In the genomic region with DNA sequence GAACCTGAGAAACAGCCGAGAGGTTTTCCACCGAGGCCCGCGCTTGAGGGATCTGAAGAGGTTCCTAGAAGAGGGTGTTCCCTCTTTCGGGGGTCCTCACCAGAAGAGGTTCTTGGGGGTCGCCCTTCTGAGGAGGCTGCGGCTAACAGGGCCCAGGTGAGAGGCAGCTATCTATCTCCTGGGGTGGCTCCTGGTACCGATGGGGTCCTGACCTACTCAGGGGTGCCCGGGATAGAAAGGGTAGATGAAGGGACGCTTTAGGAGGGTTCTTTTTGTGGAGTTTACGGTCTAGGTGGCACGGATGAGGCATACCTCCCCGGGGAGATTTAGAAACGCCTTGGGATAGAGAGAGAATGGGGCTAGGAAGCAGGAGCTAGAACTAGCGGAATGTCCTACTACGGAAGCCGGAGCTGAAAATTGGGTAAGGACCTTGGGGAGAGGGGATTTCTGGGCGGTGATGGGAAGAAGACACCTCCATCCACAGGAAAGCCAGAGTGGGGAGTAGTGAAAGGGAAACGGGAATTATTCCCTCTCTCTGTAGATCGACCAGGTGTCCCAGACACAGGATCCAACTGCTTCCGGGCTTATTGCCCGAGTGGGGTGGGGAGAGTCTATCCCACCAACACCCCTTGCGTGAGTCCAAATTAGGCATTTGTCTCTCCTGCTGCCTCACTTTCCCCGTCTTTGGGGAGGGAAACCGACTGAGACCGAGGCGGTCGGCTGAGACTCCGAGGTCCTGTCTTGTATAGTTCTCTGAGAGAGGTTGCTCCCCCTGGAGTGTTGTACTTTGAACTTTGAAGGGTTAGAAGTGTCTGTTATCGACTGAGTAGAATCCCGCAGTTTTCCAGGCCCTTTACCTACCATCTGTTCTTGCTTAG, we compare ENCODE assay signal across 1 cellular context.
TF ChIP-seq lines count a peak whose summit lies in the region.

No MANE protein-coding gene starts in this region.

TF ChIP-seq in K562, 482 proteins besides CTCF, POLR2A, EP300 and RAD21 (continued from another document and continues in another):
- TF ChIP-seq, protein P1, sequence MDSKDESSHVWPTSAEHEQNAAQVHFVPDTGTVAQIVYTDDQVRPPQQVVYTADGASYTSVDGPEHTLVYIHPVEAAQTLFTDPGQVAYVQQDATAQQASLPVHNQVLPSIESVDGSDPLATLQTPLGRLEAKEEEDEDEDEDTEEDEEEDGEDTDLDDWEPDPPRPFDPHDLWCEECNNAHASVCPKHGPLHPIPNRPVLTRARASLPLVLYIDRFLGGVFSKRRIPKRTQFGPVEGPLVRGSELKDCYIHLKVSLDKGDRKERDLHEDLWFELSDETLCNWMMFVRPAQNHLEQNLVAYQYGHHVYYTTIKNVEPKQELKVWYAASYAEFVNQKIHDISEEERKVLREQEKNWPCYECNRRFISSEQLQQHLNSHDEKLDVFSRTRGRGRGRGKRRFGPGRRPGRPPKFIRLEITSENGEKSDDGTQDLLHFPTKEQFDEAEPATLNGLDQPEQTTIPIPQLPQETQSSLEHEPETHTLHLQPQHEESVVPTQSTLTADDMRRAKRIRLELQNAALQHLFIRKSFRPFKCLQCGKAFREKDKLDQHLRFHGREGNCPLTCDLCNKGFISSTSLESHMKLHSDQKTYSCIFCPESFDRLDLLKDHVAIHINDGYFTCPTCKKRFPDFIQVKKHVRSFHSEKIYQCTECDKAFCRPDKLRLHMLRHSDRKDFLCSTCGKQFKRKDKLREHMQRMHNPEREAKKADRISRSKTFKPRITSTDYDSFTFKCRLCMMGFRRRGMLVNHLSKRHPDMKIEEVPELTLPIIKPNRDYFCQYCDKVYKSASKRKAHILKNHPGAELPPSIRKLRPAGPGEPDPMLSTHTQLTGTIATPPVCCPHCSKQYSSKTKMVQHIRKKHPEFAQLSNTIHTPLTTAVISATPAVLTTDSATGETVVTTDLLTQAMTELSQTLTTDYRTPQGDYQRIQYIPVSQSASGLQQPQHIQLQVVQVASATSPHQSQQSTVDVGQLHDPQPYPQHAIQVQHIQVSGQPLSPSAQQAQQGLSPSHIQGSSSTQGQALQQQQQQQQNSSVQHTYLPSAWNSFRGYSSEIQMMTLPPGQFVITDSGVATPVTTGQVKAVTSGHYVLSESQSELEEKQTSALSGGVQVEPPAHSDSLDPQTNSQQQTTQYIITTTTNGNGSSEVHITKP (IDR thresholded peaks at IDR 0.05; ENCODE audit: partially characterized antibody) = peak; percentile 88
- TF ChIP-seq SAP30 (IDR thresholded peaks at IDR 0.05; ENCODE audit: borderline replicate concordance, insufficient read depth, low read depth, low read length, poor library complexity, severe bottlenecking) (peak; percentile 5), ZNF282 (CRISPR knock-in tag; IDR thresholded peaks at IDR 0.05) (no peak), TAF1 (IDR thresholded peaks at IDR 0.05; ENCODE audit: control insufficient read depth, extremely low read depth, insufficient read depth, low read length, severe bottlenecking) (peak; percentile 23), HDAC1 (IDR thresholded peaks at IDR 0.05) (peak in 1 of 2 experiments; percentile 44; a peak in 1 of 4 replicates), SP1 (CRISPR knock-in tag; IDR thresholded peaks at IDR 0.05) (peak; percentile 56; the same call in 1 of the 2 replicates), MTA3 (IDR thresholded peaks at IDR 0.05; ENCODE audit: borderline replicate concordance) (0 out of 2 replicates have a peak, but pooled peaks have one; percentile 16), CAMTA2 (CRISPR knock-in tag; conservative IDR thresholded peaks at IDR 0.05) (no peak), CREM (IDR thresholded peaks at IDR 0.05; ENCODE audit: low read depth) (0 out of 2 replicates have a peak, but pooled peaks have one; percentile 14), RBM39 (optimal IDR thresholded peaks at IDR 0.05; ENCODE audit: low read depth, low read length) (no peak), CCNT2 (IDR thresholded peaks at IDR 0.05; ENCODE audit: borderline replicate concordance, extremely low read depth, insufficient read length, low read depth, low read length) (no peak), NELFE (IDR thresholded peaks at IDR 0.05; ENCODE audit: insufficient read depth, insufficient read length) (no peak)
- TF ChIP-seq, protein P2, sequence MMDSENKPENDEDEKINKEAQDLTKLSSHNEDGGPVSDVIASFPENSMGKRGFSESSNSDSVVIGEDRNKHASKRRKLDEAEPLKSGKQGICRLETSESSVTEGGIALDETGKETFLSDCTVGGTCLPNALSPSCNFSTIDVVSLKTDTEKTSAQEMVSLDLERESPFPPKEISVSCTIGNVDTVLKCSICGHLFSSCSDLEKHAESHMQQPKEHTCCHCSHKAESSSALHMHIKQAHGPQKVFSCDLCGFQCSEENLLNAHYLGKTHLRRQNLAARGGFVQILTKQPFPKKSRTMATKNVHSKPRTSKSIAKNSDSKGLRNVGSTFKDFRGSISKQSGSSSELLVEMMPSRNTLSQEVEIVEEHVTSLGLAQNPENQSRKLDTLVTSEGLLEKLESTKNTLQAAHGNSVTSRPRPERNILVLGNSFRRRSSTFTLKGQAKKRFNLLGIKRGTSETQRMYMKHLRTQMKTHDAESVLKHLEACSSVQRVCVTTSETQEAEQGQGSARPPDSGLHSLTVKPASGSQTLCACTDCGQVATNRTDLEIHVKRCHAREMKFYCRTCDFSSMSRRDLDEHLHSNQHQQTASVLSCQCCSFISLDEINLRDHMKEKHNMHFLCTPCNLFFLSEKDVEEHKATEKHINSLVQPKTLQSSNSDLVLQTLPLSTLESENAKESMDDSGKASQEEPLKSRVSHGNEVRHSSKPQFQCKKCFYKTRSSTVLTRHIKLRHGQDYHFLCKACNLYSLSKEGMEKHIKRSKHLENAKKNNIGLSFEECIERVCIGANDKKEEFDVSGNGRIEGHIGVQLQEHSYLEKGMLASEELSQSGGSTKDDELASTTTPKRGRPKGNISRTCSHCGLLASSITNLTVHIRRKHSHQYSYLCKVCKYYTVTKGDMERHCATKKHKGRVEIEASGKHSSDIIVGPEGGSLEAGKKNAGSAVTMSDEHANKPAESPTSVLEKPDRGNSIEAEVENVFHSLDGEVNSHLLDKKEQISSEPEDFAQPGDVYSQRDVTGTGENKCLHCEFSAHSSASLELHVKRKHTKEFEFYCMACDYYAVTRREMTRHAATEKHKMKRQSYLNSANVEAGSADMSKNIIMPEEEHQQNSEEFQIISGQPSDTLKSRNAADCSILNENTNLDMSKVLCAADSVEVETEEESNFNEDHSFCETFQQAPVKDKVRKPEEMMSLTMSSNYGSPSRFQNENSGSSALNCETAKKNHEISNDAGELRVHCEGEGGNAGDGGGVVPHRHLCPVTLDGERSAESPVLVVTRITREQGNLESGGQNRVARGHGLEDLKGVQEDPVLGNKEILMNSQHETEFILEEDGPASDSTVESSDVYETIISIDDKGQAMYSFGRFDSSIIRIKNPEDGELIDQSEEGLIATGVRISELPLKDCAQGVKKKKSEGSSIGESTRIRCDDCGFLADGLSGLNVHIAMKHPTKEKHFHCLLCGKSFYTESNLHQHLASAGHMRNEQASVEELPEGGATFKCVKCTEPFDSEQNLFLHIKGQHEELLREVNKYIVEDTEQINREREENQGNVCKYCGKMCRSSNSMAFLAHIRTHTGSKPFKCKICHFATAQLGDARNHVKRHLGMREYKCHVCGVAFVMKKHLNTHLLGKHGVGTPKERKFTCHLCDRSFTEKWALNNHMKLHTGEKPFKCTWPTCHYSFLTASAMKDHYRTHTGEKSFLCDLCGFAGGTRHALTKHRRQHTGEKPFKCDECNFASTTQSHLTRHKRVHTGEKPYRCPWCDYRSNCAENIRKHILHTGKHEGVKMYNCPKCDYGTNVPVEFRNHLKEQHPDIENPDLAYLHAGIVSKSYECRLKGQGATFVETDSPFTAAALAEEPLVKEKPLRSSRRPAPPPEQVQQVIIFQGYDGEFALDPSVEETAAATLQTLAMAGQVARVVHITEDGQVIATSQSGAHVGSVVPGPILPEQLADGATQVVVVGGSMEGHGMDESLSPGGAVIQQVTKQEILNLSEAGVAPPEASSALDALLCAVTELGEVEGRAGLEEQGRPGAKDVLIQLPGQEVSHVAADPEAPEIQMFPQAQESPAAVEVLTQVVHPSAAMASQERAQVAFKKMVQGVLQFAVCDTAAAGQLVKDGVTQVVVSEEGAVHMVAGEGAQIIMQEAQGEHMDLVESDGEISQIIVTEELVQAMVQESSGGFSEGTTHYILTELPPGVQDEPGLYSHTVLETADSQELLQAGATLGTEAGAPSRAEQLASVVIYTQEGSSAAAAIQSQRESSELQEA (IDR thresholded peaks at IDR 0.05; ENCODE audit: low read depth) = peak; percentile 81
- TF ChIP-seq, protein P3, sequence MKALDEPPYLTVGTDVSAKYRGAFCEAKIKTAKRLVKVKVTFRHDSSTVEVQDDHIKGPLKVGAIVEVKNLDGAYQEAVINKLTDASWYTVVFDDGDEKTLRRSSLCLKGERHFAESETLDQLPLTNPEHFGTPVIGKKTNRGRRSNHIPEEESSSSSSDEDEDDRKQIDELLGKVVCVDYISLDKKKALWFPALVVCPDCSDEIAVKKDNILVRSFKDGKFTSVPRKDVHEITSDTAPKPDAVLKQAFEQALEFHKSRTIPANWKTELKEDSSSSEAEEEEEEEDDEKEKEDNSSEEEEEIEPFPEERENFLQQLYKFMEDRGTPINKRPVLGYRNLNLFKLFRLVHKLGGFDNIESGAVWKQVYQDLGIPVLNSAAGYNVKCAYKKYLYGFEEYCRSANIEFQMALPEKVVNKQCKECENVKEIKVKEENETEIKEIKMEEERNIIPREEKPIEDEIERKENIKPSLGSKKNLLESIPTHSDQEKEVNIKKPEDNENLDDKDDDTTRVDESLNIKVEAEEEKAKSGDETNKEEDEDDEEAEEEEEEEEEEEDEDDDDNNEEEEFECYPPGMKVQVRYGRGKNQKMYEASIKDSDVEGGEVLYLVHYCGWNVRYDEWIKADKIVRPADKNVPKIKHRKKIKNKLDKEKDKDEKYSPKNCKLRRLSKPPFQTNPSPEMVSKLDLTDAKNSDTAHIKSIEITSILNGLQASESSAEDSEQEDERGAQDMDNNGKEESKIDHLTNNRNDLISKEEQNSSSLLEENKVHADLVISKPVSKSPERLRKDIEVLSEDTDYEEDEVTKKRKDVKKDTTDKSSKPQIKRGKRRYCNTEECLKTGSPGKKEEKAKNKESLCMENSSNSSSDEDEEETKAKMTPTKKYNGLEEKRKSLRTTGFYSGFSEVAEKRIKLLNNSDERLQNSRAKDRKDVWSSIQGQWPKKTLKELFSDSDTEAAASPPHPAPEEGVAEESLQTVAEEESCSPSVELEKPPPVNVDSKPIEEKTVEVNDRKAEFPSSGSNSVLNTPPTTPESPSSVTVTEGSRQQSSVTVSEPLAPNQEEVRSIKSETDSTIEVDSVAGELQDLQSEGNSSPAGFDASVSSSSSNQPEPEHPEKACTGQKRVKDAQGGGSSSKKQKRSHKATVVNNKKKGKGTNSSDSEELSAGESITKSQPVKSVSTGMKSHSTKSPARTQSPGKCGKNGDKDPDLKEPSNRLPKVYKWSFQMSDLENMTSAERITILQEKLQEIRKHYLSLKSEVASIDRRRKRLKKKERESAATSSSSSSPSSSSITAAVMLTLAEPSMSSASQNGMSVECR (CRISPR knock-in tag; IDR thresholded peaks at IDR 0.05) = peak; percentile 46; the same call in 1 of the 2 replicates
- TF ChIP-seq, protein P4, sequence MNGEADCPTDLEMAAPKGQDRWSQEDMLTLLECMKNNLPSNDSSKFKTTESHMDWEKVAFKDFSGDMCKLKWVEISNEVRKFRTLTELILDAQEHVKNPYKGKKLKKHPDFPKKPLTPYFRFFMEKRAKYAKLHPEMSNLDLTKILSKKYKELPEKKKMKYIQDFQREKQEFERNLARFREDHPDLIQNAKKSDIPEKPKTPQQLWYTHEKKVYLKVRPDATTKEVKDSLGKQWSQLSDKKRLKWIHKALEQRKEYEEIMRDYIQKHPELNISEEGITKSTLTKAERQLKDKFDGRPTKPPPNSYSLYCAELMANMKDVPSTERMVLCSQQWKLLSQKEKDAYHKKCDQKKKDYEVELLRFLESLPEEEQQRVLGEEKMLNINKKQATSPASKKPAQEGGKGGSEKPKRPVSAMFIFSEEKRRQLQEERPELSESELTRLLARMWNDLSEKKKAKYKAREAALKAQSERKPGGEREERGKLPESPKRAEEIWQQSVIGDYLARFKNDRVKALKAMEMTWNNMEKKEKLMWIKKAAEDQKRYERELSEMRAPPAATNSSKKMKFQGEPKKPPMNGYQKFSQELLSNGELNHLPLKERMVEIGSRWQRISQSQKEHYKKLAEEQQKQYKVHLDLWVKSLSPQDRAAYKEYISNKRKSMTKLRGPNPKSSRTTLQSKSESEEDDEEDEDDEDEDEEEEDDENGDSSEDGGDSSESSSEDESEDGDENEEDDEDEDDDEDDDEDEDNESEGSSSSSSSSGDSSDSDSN (IDR thresholded peaks at IDR 0.05; ENCODE audit: borderline replicate concordance in 1 of 2, low read depth in 2 of 2, low read length in 2 of 2) = 0 out of 4 replicates have a peak, but pooled peaks of 1 of the 2 experiments have one; percentile 36
- TF ChIP-seq, protein P5, sequence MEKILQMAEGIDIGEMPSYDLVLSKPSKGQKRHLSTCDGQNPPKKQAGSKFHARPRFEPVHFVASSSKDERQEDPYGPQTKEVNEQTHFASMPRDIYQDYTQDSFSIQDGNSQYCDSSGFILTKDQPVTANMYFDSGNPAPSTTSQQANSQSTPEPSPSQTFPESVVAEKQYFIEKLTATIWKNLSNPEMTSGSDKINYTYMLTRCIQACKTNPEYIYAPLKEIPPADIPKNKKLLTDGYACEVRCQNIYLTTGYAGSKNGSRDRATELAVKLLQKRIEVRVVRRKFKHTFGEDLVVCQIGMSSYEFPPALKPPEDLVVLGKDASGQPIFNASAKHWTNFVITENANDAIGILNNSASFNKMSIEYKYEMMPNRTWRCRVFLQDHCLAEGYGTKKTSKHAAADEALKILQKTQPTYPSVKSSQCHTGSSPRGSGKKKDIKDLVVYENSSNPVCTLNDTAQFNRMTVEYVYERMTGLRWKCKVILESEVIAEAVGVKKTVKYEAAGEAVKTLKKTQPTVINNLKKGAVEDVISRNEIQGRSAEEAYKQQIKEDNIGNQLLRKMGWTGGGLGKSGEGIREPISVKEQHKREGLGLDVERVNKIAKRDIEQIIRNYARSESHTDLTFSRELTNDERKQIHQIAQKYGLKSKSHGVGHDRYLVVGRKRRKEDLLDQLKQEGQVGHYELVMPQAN (IDR thresholded peaks at IDR 0.05; ENCODE audit: borderline replicate concordance) = 0 out of 2 replicates have a peak, but pooled peaks have one; percentile 12
- TF ChIP-seq, protein P6, sequence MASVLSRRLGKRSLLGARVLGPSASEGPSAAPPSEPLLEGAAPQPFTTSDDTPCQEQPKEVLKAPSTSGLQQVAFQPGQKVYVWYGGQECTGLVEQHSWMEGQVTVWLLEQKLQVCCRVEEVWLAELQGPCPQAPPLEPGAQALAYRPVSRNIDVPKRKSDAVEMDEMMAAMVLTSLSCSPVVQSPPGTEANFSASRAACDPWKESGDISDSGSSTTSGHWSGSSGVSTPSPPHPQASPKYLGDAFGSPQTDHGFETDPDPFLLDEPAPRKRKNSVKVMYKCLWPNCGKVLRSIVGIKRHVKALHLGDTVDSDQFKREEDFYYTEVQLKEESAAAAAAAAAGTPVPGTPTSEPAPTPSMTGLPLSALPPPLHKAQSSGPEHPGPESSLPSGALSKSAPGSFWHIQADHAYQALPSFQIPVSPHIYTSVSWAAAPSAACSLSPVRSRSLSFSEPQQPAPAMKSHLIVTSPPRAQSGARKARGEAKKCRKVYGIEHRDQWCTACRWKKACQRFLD (CRISPR knock-in tag; IDR thresholded peaks at IDR 0.05) = no peak
- TF ChIP-seq, protein P7, sequence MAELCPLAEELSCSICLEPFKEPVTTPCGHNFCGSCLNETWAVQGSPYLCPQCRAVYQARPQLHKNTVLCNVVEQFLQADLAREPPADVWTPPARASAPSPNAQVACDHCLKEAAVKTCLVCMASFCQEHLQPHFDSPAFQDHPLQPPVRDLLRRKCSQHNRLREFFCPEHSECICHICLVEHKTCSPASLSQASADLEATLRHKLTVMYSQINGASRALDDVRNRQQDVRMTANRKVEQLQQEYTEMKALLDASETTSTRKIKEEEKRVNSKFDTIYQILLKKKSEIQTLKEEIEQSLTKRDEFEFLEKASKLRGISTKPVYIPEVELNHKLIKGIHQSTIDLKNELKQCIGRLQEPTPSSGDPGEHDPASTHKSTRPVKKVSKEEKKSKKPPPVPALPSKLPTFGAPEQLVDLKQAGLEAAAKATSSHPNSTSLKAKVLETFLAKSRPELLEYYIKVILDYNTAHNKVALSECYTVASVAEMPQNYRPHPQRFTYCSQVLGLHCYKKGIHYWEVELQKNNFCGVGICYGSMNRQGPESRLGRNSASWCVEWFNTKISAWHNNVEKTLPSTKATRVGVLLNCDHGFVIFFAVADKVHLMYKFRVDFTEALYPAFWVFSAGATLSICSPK (IDR thresholded peaks at IDR 0.05; ENCODE audit: borderline replicate concordance) = no peak
